Comparison of ENCODE assay signal across 20 cellular contexts in genomic region chr2:115558725-115559124, GRCh38.
DNase-seq lines count a peak whose midpoint lies in the region; ATAC-seq, FAIRE-seq and TF ChIP-seq lines count a peak whose summit lies in the region.
"Had no signal": no experiment of that assay in that cellular context is flagged by ENCODE, and none has a peak within 500 bp of the region (broad histone marks: within the 10 kb centered on the region; RNA-seq: fewer than 3 reads in every experiment).

No MANE protein-coding gene starts in this region.

- H3K79me1 ChIP-seq in H1 (ENCODE audit: low read depth, low read length) = no peaks in the 10 kb centered on the region

- H3K27me3 ChIP-seq in GM23338 (ENCODE audit: insufficient read depth) (no peaks in the 10 kb centered on the region), HUES48 (ENCODE audit: control insufficient read depth, insufficient read depth, low read length) (no peaks in the 10 kb centered on the region), H1 (replicated peaks in 1 of 4; ENCODE audit: control insufficient read depth in 3 of 4, extremely low read depth in 1 of 4, insufficient read depth in 3 of 4, low read length in 3 of 4) (no peaks in the 10 kb centered on the region), neural cell (ENCODE audit: insufficient read depth, low read depth, low read length) (no peaks in the 10 kb centered on the region), stomach (no peaks in the 10 kb centered on the region)
- H3K27me3 ChIP-seq: BLaER1 had no signal

- H3K23me2 ChIP-seq in H1 (ENCODE audit: low read depth, low read length) = no peaks in the 10 kb centered on the region

- no peak overlapping the region for H2BK120ac ChIP-seq in H1 (replicated peaks; ENCODE audit: low read depth, low read length)

- H3K36me3 Mint-ChIP-seq in GM23338 (ENCODE audit: low read depth) = no peaks in the 10 kb centered on the region
- H3K36me3 Mint-ChIP-seq: CD4-positive, CD25-positive, alpha-beta regulatory T cell; CD8-positive, alpha-beta T cell had no signal

- H3K4me1 ChIP-seq in GM23338 (ENCODE audit: insufficient read depth) = peaks cover 13% of the 10 kb centered on the region
- peaks cover 12% of the 10 kb centered on the region for H3K4me1 ChIP-seq in HUES48 (ENCODE audit: control insufficient read depth, insufficient read depth, low read length)
- peaks cover 0 to 4% (median under 1%) of the 10 kb centered on the region in 4 experiments; a peak in 1 of 7 replicates for H3K4me1 ChIP-seq in H1 (replicated peaks in 1 of 4; ENCODE audit: control insufficient read depth in 3 of 4, insufficient read depth in 4 of 4, low read length in 3 of 4)
- H3K4me1 ChIP-seq in stomach = no peaks in the 10 kb centered on the region
- H3K4me1 ChIP-seq: BLaER1, Caco-2 had no signal

- no peak overlapping the region for H3K23ac ChIP-seq in H1 (ENCODE audit: insufficient read length)

- H4K5ac ChIP-seq in H1 (ENCODE audit: insufficient read length, low read depth, low read length) = no peak overlapping the region

- TF ChIP-seq CTCF in GM23338 (conservative IDR thresholded peaks at IDR 0.05; ENCODE audit: low read depth in 2 of 2) (no peak), H1 (IDR thresholded peaks at IDR 0.05; ENCODE audit: control extremely low read depth in 1 of 3, insufficient read depth in 1 of 3, low read depth in 1 of 3, low read length in 3 of 3) (no peak), neural cell (IDR thresholded peaks at IDR 0.05; ENCODE audit: poor library complexity, severe bottlenecking) (no peak), stomach (IDR thresholded peaks at IDR 0.05) (no peak)

- no peaks in the 10 kb centered on the region for H3K9me2 ChIP-seq in GM23338 (ENCODE audit: insufficient read depth)
- no peaks in the 10 kb centered on the region for H3K9me2 ChIP-seq in neural cell (ENCODE audit: insufficient read depth, low read length)

- H3K4me1 Mint-ChIP-seq in GM23338 = peaks cover 10% of the 10 kb centered on the region
- H3K4me1 Mint-ChIP-seq: B cell; CD4-positive, CD25-positive, alpha-beta regulatory T cell had no signal

- no peaks in the 10 kb centered on the region for H4K20me1 ChIP-seq in GM23338 (replicated peaks; ENCODE audit: insufficient read depth)
- no peaks in the 10 kb centered on the region for H4K20me1 ChIP-seq in H1 (replicated peaks in 1 of 2; ENCODE audit: control insufficient read depth in 1 of 2, insufficient read depth in 2 of 2, low read length in 2 of 2)
- H4K20me1 ChIP-seq in neural cell (ENCODE audit: insufficient read depth) = no peaks in the 10 kb centered on the region
- H4K20me1 ChIP-seq: BLaER1 had no signal

- no peak overlapping the region for H2BK15ac ChIP-seq in H1 (ENCODE audit: low read length)

- H3K4ac ChIP-seq in H1 (replicated peaks; ENCODE audit: insufficient read length, low read depth, low read length) = no peak overlapping the region

- H3K9me3 Mint-ChIP-seq in GM23338 = no peaks in the 10 kb centered on the region

- H3K79me2 ChIP-seq in GM23338 (replicated peaks; ENCODE audit: insufficient read depth) (no peaks in the 10 kb centered on the region), H1 (ENCODE audit: control insufficient read depth in 1 of 2, insufficient read depth in 2 of 2, low read length in 2 of 2) (no peaks in the 10 kb centered on the region), neural cell (replicated peaks; ENCODE audit: insufficient read depth, low read length) (no peaks in the 10 kb centered on the region)

- TF ChIP-seq RAD21 in H1 (IDR thresholded peaks at IDR 0.05 in 1 of 2, conservative IDR thresholded peaks at IDR 0.05 in 1 of 2; ENCODE audit: low read depth in 2 of 2, low read length in 2 of 2) (no peak), neural cell (conservative IDR thresholded peaks at IDR 0.05) (no peak)

- H2AFZ ChIP-seq in GM23338 (no peak overlapping the region), H1 (ENCODE audit: low read length) (no peak overlapping the region), neural cell (ENCODE audit: low read depth, low read length) (no peak overlapping the region)
- H2AFZ ChIP-seq: GM23248 had no signal

- H3K4me2 ChIP-seq in GM23338 = peak overlapping the region; percentile 0; the same call in 1 of the 2 replicates
- H3K4me2 ChIP-seq in H1 (ENCODE audit: insufficient read depth in 1 of 2, low read depth in 2 of 2, low read length in 2 of 2) = no peak overlapping the region
- peak overlapping the region; percentile 19 for H3K4me2 ChIP-seq in neural cell (ENCODE audit: low read length)
- H3K4me2 ChIP-seq: BLaER1 had no signal

- no peak overlapping the region for H4K91ac ChIP-seq in H1 (replicated peaks; ENCODE audit: insufficient read length, low read length)

- H3K4me3 ChIP-seq in GM23338 = no peak overlapping the region
- H3K4me3 ChIP-seq in HUES48 (ENCODE audit: low read depth, low read length) = no peak overlapping the region
- peak overlapping the region in 1 of 4 experiments; percentile 20; a peak in 1 of 8 replicates for H3K4me3 ChIP-seq in H1 (ENCODE audit: extremely low read depth in 1 of 4, insufficient read depth in 2 of 4, low read depth in 3 of 4, low read length in 4 of 4)
- H3K4me3 ChIP-seq in neural cell (ENCODE audit: low read length) = no peak overlapping the region
- H3K4me3 ChIP-seq in stomach = no peak overlapping the region
- H3K4me3 ChIP-seq: BLaER1, GM23248, HAP-1 had no signal

- no peak overlapping the region for H2BK5ac ChIP-seq in H1 (ENCODE audit: low read depth, low read length)

- no peak overlapping the region for H2BK12ac ChIP-seq in H1 (ENCODE audit: low read depth, low read length)

- no peak overlapping the region for H2BK20ac ChIP-seq in H1 (ENCODE audit: low read length)

- CTCF ChIA-PET in H1 (lab: Charles Lee; ENCODE audit: partially characterized antibody) = no interaction called here

- no peak overlapping the region for H4K8ac ChIP-seq in H1 (ENCODE audit: extremely low read depth, insufficient read depth, low read length)

- H3K4me3 Mint-ChIP-seq in GM23338 = no peak overlapping the region
- H3K4me3 Mint-ChIP-seq: B cell; CD4-positive, CD25-positive, alpha-beta regulatory T cell; CD8-positive, alpha-beta T cell; HFFc6 had no signal

- H3K27ac Mint-ChIP-seq in GM23338 = no peak overlapping the region
- H3K27ac Mint-ChIP-seq: B cell; CD4-positive, CD25-positive, alpha-beta regulatory T cell; CD8-positive, alpha-beta T cell; HFFc6 had no signal

- 9% methylated on average over 1 of the region's 1 CpG; no CpG with 5 or more reads in 1 of the 2 experiments for WGBS in H1 (ENCODE audit: extremely low coverage in 1 of 2, insufficient coverage in 1 of 2, insufficient read length in 1 of 2, insufficient replicate concordance in 2 of 2, low coverage in 1 of 2, low lambda C conversion rate in 2 of 2, missing lambda C conversion rate in 1 of 2), 2 experiments
- 23 to 38% (median 32%) methylated on average over 1 of the region's 1 CpG for WGBS in stomach, 5 donors

- H3F3A ChIP-seq in GM23338 (replicated peaks; ENCODE audit: low read depth) (no peaks in the 10 kb centered on the region), neural cell (ENCODE audit: insufficient read depth, low read length, poor library complexity, severe bottlenecking) (no peaks in the 10 kb centered on the region)

- H3K14ac ChIP-seq in H1 (ENCODE audit: insufficient read length) = no peak overlapping the region

- POLR2A ChIA-PET in H1 (lab: Charles Lee; ENCODE audit: partially characterized antibody) = no interaction called here

- H3K36me3 ChIP-seq in GM23338 (ENCODE audit: insufficient read depth) (no peaks in the 10 kb centered on the region), HUES48 (ENCODE audit: control insufficient read depth, insufficient read depth, low read length) (no peaks in the 10 kb centered on the region), H1 (ENCODE audit: control insufficient read depth in 2 of 4, insufficient read depth in 4 of 4, low read length in 3 of 4) (no peaks in the 10 kb centered on the region), neural cell (ENCODE audit: insufficient read depth, low read length) (no peaks in the 10 kb centered on the region), stomach (no peaks in the 10 kb centered on the region)
- H3K36me3 ChIP-seq: BLaER1, HAP-1 had no signal

- intact Hi-C loops in stomach (cut with DNase I; ENCODE audit: low total_unique reads) = no loop called here

- H3K27ac ChIP-seq in GM23338 (ENCODE audit: low read depth) (no peak overlapping the region), HUES48 (ENCODE audit: low read depth, low read length) (peak overlapping the region; percentile 48), H1 (ENCODE audit: low read depth, low read length) (no peak overlapping the region), neural cell (ENCODE audit: low read length) (no peak overlapping the region), stomach (no peak overlapping the region)
- H3K27ac ChIP-seq: BLaER1, C4-2B, GM23248 had no signal

- TF ChIP-seq POLR2A in H1 (IDR thresholded peaks at IDR 0.05; ENCODE audit: control extremely low read depth in 1 of 2, low read depth in 2 of 2, low read length in 2 of 2) (no peak), stomach (IDR thresholded peaks at IDR 0.05) (no peak)

- FAIRE-seq in H1 (lab: Jason Lieb, UNC) = no peak
- FAIRE-seq: G401.6, GM12892, H54 had no signal

- H3K9me3 ChIP-seq in HUES48 (ENCODE audit: control insufficient read depth, insufficient read depth, low read length) = no peaks in the 10 kb centered on the region
- H3K9me3 ChIP-seq in H1 (ENCODE audit: insufficient read depth in 2 of 2, low read depth in 1 of 2, low read length in 1 of 2) = no peaks in the 10 kb centered on the region
- H3K9me3 ChIP-seq in neural cell (ENCODE audit: low read length) = no peaks in the 10 kb centered on the region
- H3K9me3 ChIP-seq in stomach = no peaks in the 10 kb centered on the region
- H3K9me3 ChIP-seq: BLaER1, Caco-2, HAP-1 had no signal

- H3K18ac ChIP-seq in H1 (ENCODE audit: extremely low read depth, low read length) = no peak overlapping the region

- H3K9ac ChIP-seq in HUES48 (ENCODE audit: low read depth, low read length) = no peak overlapping the region
- no peak overlapping the region for H3K9ac ChIP-seq in H1 (replicated peaks in 1 of 4; ENCODE audit: extremely low read depth in 1 of 4, low read depth in 3 of 4, low read length in 3 of 4)
- no peak overlapping the region for H3K9ac ChIP-seq in neural cell (ENCODE audit: low read length)
- H3K9ac ChIP-seq: BLaER1, GM23248 had no signal

- no peak overlapping the region for H2AK5ac ChIP-seq in H1 (ENCODE audit: low read depth, low read length)

- peak; percentile 71 for ATAC-seq in GM23338
- no peak for ATAC-seq in GM21360 (IDR thresholded peaks at IDR 0.05; ENCODE audit: unreplicated experiment)
- ATAC-seq: CD8-positive, alpha-beta T cell had no signal

- TF ChIP-seq EP300 in H1 (IDR thresholded peaks at IDR 0.05; ENCODE audit: borderline replicate concordance in 1 of 2, low read depth in 2 of 2, low read length in 2 of 2) (no peak), neural cell (conservative IDR thresholded peaks at IDR 0.05; ENCODE audit: poor library complexity, severe bottlenecking) (no peak), stomach (IDR thresholded peaks at IDR 0.05) (no peak)

- no peaks in the 10 kb centered on the region for H3K27me3 Mint-ChIP-seq in GM23338 (ENCODE audit: insufficient read depth, low read depth, poor library complexity)
- H3K27me3 Mint-ChIP-seq: B cell; CD4-positive, CD25-positive, alpha-beta regulatory T cell had no signal

- DNase-seq in GM23338 (ENCODE audit: low spot score) (peak; percentile 41), H1 (ENCODE audit: low read depth in 1 of 2, low spot score in 2 of 2) (no peak), stomach (no peak)
- DNase-seq: Caco-2; CD4-positive, CD25-positive, alpha-beta regulatory T cell; CD8-positive, alpha-beta T cell; DMS153; DND-41; GM23248; HFFc6 had no signal

- H3K56ac ChIP-seq in H1 (replicated peaks; ENCODE audit: insufficient read length, low read depth, low read length) = no peak overlapping the region

Comparison
In these comparisons a context has a peak if more than half of its experiments do, and no peak if none do; other contexts are left out.
1. H3K4me2 ChIP-seq: peak in GM23338 (single experiment) and neural cell (single experiment); none in H1 (0 of 2).